Comparison of ENCODE assay signal across 13 cellular contexts in the genomic region with DNA sequence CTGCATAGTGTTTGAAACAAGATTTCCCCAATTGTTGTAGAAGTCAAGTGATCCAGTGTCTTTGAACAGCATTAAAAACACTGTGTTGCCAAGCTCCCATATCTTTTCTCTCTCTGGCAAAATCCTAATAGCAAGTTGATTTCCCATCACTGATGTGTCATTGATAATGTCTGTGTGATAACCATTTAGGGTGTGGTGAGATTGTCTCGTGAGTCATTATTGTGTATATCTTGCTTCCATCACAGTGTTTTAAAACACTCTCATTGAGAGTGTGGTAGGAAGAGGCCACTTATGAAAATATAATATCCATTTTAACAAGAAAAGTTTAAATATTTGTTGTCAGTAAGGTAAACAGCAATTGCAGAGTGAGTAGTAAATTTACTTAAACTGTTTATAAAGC.
DNase-seq lines count a peak whose midpoint lies in the region; ATAC-seq, FAIRE-seq and TF ChIP-seq lines count a peak whose summit lies in the region.
"Had no signal": no experiment of that assay in that cellular context is flagged by ENCODE, and none has a peak within 500 bp of the region (broad histone marks: within the 10 kb centered on the region; RNA-seq: fewer than 3 reads in every experiment).

No MANE protein-coding gene starts in this region.

- H3K79me2 ChIP-seq in GM12878 (ENCODE audit: control insufficient read depth, insufficient read depth, low read length) (no peaks in the 10 kb centered on the region), keratinocyte (ENCODE audit: control insufficient read depth, insufficient read depth, low read length) (no peaks in the 10 kb centered on the region)

- no peak for TF ChIP-seq RAD21 in GM12878 (IDR thresholded peaks at IDR 0.05; ENCODE audit: insufficient read depth, low read depth, low read length)

- FAIRE-seq in GM12878 (lab: Jason Lieb, UNC) = no peak
- FAIRE-seq in keratinocyte (lab: Jason Lieb, UNC) = no peak

- ATAC-seq in GM12878 = peak; percentile 37; the same call in 2 of the 3 replicates
- ATAC-seq in left lobe of liver = no peak
- ATAC-seq in GM19463 (IDR thresholded peaks at IDR 0.05; ENCODE audit: unreplicated experiment) = no peak
- ATAC-seq: GM23338 had no signal

- POLR2A ChIA-PET in CD4-positive, alpha-beta memory T cell (lab: Charles Lee; ENCODE audit: partially characterized antibody) = no interaction called here
- POLR2A ChIA-PET in GM12878 (lab: Charles Lee) = no interaction called here

- TF ChIP-seq POLR2A in GM12878 (IDR thresholded peaks at IDR 0.05; ENCODE audit: low read depth, low read length) = no peak

- SMC1A ChIA-PET in GM12878 (lab: Charles Lee; ENCODE audit: uncharacterized antibody, unreplicated experiment) = interaction anchor here (0.9 to 1.5 kb wide), 4 partner anchors 28 to 219 kb away, joined by 3 to 4 read pairs (median 3); no protein-coding TSS in a partner anchor

- H3K36me3 ChIP-seq in CD4-positive, alpha-beta memory T cell (ENCODE audit: insufficient read depth, low read length) = no peaks in the 10 kb centered on the region
- H3K36me3 ChIP-seq in GM12878 (ENCODE audit: control insufficient read depth in 2 of 2, insufficient read depth in 2 of 2, low read length in 1 of 2) (no peaks in the 10 kb centered on the region), keratinocyte (ENCODE audit: control insufficient read depth in 2 of 2, extremely low read depth in 1 of 2, insufficient read depth in 2 of 2, low read length in 2 of 2) (no peaks in the 10 kb centered on the region)
- H3K36me3 ChIP-seq: uterus had no signal

- dilution Hi-C loops in keratinocyte (cut with MboI; ENCODE audit: extremely low pct_ligation_motif_present, low sequenced_read_pairs) = no loop called here

- peak in 1 of 5 donors; percentile 16 for DNase-seq in CD4-positive, alpha-beta memory T cell
- DNase-seq in HS-27A (ENCODE audit: low read depth) = peak; percentile 49
- DNase-seq in GM12878 (ENCODE audit: low read depth, low spot score) = no peak
- DNase-seq in keratinocyte (ENCODE audit: low read depth, low spot score) = no peak
- no peak for DNase-seq in effector CD8-positive, alpha-beta T cell (lab: John Stamatoyannopoulos, UW)
- no peak for DNase-seq in left lobe of liver (ENCODE audit: low spot score)
- DNase-seq in NCI-H1105 (lab: John Stamatoyannopoulos, UW) = no peak
- DNase-seq: activated naive CD4-positive, alpha-beta T cell treated with anti-CD3 and anti-CD28 coated beads, Interleukin-2, amount 50 U/mL, for 16 hours; DND-41; uterus had no signal

- H3K9me3 ChIP-seq in CD4-positive, alpha-beta memory T cell (ENCODE audit: control insufficient read depth in 1 of 2, low read length in 2 of 2) = no peaks in the 10 kb centered on the region
- H3K9me3 ChIP-seq in GM12878 (replicated peaks; ENCODE audit: control insufficient read depth, insufficient read depth, low read length) (no peaks in the 10 kb centered on the region; the same call in 2 of the 3 replicates), keratinocyte (ENCODE audit: control insufficient read depth, low read depth, low read length) (no peaks in the 10 kb centered on the region)
- H3K9me3 ChIP-seq: uterus had no signal

- RAD21 ChIA-PET in GM12878 (lab: Charles Lee; ENCODE audit: unreplicated experiment) = no interaction called here

- H3K4me1 Mint-ChIP-seq in CD4-positive, alpha-beta memory T cell = peaks cover 16 to 31% (median 25%) of the 10 kb centered on the region in 4 donors
- H3K4me1 Mint-ChIP-seq: GM23338 had no signal

- no peak overlapping the region for H3K4me2 ChIP-seq in GM12878 (ENCODE audit: control insufficient read depth, insufficient read depth)
- peak overlapping the region; percentile 68 for H3K4me2 ChIP-seq in keratinocyte (ENCODE audit: control insufficient read depth, extremely low read depth, insufficient read depth, low read depth, low read length)
- H3K4me2 ChIP-seq: GM23338 had no signal

- no peak overlapping the region for H3K27ac ChIP-seq in CD4-positive, alpha-beta memory T cell (ENCODE audit: low read depth, low read length)
- H3K27ac ChIP-seq in GM12878 (ENCODE audit: control insufficient read depth, insufficient read depth) (no peak overlapping the region), keratinocyte (ENCODE audit: control insufficient read depth, insufficient read depth, low read length) (peak overlapping the region; percentile 92)
- H3K27ac ChIP-seq: uterus had no signal

- H3K9me1 ChIP-seq in keratinocyte (ENCODE audit: control insufficient read depth, extremely low read depth, insufficient read depth, low read length) = no peaks in the 10 kb centered on the region

- H3K9ac ChIP-seq in GM12878 (ENCODE audit: control insufficient read depth, insufficient read depth, low read length) (no peak overlapping the region), keratinocyte (ENCODE audit: control insufficient read depth, extremely low read depth, insufficient read depth, low read length) (peak overlapping the region; percentile 55)

- 100% methylated on average over 1 of the region's 1 CpG for WGBS in GM12878 (ENCODE audit: insufficient coverage, insufficient replicate concordance, low lambda C conversion rate, missing lambda C conversion rate)

- in situ Hi-C loops in GM12878 (cut with MboI) = no loop called here

- peak overlapping the region in 1 of 8 donors; percentile 2 for H3K4me3 Mint-ChIP-seq in CD4-positive, alpha-beta memory T cell
- H3K4me3 Mint-ChIP-seq: GM23338 had no signal

- peak overlapping the region; percentile 53 to 87 (median 71) for H3K27ac Mint-ChIP-seq in CD4-positive, alpha-beta memory T cell
- H3K27ac Mint-ChIP-seq: GM23338, progenitor cell of endocrine pancreas had no signal

- H4K20me1 ChIP-seq in GM12878 (ENCODE audit: control insufficient read depth, insufficient read depth) (no peaks in the 10 kb centered on the region), keratinocyte (ENCODE audit: control insufficient read depth, extremely low read depth, insufficient read depth, low read length) (no peaks in the 10 kb centered on the region)

- TF ChIP-seq CTCF in GM12878 (IDR thresholded peaks at IDR 0.05 in 2 of 3, conservative IDR thresholded peaks at IDR 0.05 in 1 of 3; ENCODE audit: control insufficient read depth in 2 of 3, extremely low read depth in 1 of 3, insufficient read depth in 1 of 3, low read depth in 3 of 3, low read length in 3 of 3) (no peak), keratinocyte (optimal IDR thresholded peaks at IDR 0.05 in 1 of 3, IDR thresholded peaks at IDR 0.05 in 1 of 3, conservative IDR thresholded peaks at IDR 0.05 in 1 of 3; ENCODE audit: extremely low read depth in 1 of 3, insufficient read depth in 2 of 3, low read length in 3 of 3) (no peak)

- no TSS peak for BruUV-seq in GM12878 (replicated peaks; lab: Mats Ljungman, UMichigan)

- no peak overlapping the region for H3K4me3 ChIP-seq in CD4-positive, alpha-beta memory T cell (ENCODE audit: low read length in 2 of 2)
- H3K4me3 ChIP-seq in GM12878 (no peak overlapping the region), keratinocyte (ENCODE audit: control insufficient read depth in 2 of 3, extremely low read depth in 1 of 3, insufficient read depth in 2 of 3, low read depth in 1 of 3, low read length in 3 of 3) (peak overlapping the region in 2 of 3 experiments; percentile 2 to 15)
- H3K4me3 ChIP-seq: GM23338, uterus had no signal

- H3K27me3 Mint-ChIP-seq in CD4-positive, alpha-beta memory T cell = no peaks in the 10 kb centered on the region
- H3K27me3 Mint-ChIP-seq: progenitor cell of endocrine pancreas had no signal

- H2AFZ ChIP-seq in GM12878 (ENCODE audit: control insufficient read depth, low read depth, low read length) (no peak overlapping the region), keratinocyte (ENCODE audit: control insufficient read depth, low read length) (no peak overlapping the region)
- H2AFZ ChIP-seq: GM23338 had no signal

- intact Hi-C loops in CD4-positive, alpha-beta memory T cell (cut with micrococcal nuclease) = no loop called here
- intact Hi-C loops in GM12878 (cut with micrococcal nuclease; ENCODE audit: unreplicated experiment) = no loop called here

- H3K36me3 Mint-ChIP-seq in CD4-positive, alpha-beta memory T cell = peaks cover 19 to 21% of the 10 kb centered on the region in 2 donors

- TF ChIP-seq EP300 in GM12878 (IDR thresholded peaks at IDR 0.05; ENCODE audit: borderline replicate concordance in 1 of 2, control insufficient read depth in 1 of 2, low read depth in 2 of 2, low read length in 2 of 2) = no peak

- CTCF ChIA-PET in CD4-positive, alpha-beta memory T cell (lab: Charles Lee; ENCODE audit: partially characterized antibody) = interaction anchor here (1.1 kb wide), 1 partner anchor 219 kb away, joined by 3 read pairs; no protein-coding TSS in a partner anchor
- CTCF ChIA-PET in GM12878 (lab: Yijun Ruan, JAX) = interaction anchor here (1.6 kb wide), 1 partner anchor 18 kb away, joined by 4 read pairs; no protein-coding TSS in a partner anchor

- H3K27me3 ChIP-seq in CD4-positive, alpha-beta memory T cell (ENCODE audit: insufficient read depth, low read length) = no peaks in the 10 kb centered on the region
- H3K27me3 ChIP-seq in GM12878 (replicated peaks in 1 of 2; ENCODE audit: control insufficient read depth in 2 of 2, insufficient read depth in 2 of 2, low read length in 1 of 2) (no peaks in the 10 kb centered on the region), keratinocyte (ENCODE audit: control insufficient read depth, extremely low read depth, insufficient read depth, low read length) (no peaks in the 10 kb centered on the region)
- H3K27me3 ChIP-seq: uterus had no signal

- H3K9me3 Mint-ChIP-seq in CD4-positive, alpha-beta memory T cell = peaks cover 0 to 4% (median 0%) of the 10 kb centered on the region in 8 donors
- H3K9me3 Mint-ChIP-seq: GM23338 had no signal

- H3K4me1 ChIP-seq in CD4-positive, alpha-beta memory T cell (ENCODE audit: insufficient read depth, low read length) = peaks cover 25% of the 10 kb centered on the region
- peaks cover 5% of the 10 kb centered on the region; the same call in 1 of the 2 replicates for H3K4me1 ChIP-seq in GM12878 (ENCODE audit: control insufficient read depth, insufficient read depth, low read length)
- H3K4me1 ChIP-seq in keratinocyte (ENCODE audit: control insufficient read depth, extremely low read depth, insufficient read depth, low read length) = peaks cover 24% of the 10 kb centered on the region
- H3K4me1 ChIP-seq: uterus had no signal

TF ChIP-seq in GM12878, 131 proteins besides CTCF, POLR2A, EP300 and RAD21 (continues in another document):
- TF ChIP-seq ZNF622 (IDR thresholded peaks at IDR 0.05) (no peak), PML (IDR thresholded peaks at IDR 0.05; ENCODE audit: low read length) (no peak), ZSCAN29 (IDR thresholded peaks at IDR 0.05) (no peak), FOS (IDR thresholded peaks at IDR 0.05; ENCODE audit: borderline replicate concordance, extremely low read depth, insufficient read length) (no peak), IRF4 (IDR thresholded peaks at IDR 0.05; ENCODE audit: low read depth, low read length) (no peak), SP1 (IDR thresholded peaks at IDR 0.05; ENCODE audit: low read depth, low read length) (no peak), GATAD2B (conservative IDR thresholded peaks at IDR 0.05; ENCODE audit: low read depth) (no peak)

Comparison
In these comparisons a context has a peak if more than half of its experiments do, and no peak if none do; other contexts are left out.
1. H3K4me3 ChIP-seq: peak in keratinocyte (2 of 3); none in CD4-positive, alpha-beta memory T cell (0 of 2) and GM12878 (single experiment).